Comparison of ENCODE assay signal across 1 cellular context in the genomic region with DNA sequence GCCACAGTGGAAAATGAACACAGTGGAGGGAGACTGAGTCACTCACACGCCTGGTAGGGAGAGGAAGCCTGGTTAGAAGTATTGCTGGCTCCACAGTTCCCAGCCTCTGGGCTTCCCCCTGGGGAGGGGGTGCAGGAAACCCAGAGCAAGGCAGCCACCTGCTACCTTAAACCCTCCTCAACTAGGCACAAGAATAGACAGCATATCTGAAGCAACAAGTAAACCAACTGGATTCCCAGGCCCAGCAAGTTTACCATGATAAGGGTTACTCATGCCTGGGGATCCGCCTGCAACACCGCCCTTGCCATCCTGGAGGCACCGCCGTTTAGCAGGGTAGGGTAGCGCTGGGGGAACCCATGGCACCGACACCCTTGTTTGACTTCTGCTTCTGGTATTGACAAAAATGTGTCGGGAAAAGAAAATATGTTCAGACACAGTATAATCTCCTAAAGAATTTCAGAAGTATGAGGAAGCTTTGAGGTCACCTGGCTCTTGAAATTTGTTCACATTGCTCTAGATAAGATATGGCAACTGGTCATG.
TF ChIP-seq lines count a peak whose summit lies in the region.

No MANE protein-coding gene starts in this region.

TF ChIP-seq in K562, 482 proteins besides CTCF, POLR2A, EP300 and RAD21 (continued from another document):
- TF ChIP-seq, protein P1, sequence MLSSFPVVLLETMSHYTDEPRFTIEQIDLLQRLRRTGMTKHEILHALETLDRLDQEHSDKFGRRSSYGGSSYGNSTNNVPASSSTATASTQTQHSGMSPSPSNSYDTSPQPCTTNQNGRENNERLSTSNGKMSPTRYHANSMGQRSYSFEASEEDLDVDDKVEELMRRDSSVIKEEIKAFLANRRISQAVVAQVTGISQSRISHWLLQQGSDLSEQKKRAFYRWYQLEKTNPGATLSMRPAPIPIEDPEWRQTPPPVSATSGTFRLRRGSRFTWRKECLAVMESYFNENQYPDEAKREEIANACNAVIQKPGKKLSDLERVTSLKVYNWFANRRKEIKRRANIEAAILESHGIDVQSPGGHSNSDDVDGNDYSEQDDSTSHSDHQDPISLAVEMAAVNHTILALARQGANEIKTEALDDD (IDR thresholded peaks at IDR 0.05): peak; percentile 89
- TF ChIP-seq, protein P2, sequence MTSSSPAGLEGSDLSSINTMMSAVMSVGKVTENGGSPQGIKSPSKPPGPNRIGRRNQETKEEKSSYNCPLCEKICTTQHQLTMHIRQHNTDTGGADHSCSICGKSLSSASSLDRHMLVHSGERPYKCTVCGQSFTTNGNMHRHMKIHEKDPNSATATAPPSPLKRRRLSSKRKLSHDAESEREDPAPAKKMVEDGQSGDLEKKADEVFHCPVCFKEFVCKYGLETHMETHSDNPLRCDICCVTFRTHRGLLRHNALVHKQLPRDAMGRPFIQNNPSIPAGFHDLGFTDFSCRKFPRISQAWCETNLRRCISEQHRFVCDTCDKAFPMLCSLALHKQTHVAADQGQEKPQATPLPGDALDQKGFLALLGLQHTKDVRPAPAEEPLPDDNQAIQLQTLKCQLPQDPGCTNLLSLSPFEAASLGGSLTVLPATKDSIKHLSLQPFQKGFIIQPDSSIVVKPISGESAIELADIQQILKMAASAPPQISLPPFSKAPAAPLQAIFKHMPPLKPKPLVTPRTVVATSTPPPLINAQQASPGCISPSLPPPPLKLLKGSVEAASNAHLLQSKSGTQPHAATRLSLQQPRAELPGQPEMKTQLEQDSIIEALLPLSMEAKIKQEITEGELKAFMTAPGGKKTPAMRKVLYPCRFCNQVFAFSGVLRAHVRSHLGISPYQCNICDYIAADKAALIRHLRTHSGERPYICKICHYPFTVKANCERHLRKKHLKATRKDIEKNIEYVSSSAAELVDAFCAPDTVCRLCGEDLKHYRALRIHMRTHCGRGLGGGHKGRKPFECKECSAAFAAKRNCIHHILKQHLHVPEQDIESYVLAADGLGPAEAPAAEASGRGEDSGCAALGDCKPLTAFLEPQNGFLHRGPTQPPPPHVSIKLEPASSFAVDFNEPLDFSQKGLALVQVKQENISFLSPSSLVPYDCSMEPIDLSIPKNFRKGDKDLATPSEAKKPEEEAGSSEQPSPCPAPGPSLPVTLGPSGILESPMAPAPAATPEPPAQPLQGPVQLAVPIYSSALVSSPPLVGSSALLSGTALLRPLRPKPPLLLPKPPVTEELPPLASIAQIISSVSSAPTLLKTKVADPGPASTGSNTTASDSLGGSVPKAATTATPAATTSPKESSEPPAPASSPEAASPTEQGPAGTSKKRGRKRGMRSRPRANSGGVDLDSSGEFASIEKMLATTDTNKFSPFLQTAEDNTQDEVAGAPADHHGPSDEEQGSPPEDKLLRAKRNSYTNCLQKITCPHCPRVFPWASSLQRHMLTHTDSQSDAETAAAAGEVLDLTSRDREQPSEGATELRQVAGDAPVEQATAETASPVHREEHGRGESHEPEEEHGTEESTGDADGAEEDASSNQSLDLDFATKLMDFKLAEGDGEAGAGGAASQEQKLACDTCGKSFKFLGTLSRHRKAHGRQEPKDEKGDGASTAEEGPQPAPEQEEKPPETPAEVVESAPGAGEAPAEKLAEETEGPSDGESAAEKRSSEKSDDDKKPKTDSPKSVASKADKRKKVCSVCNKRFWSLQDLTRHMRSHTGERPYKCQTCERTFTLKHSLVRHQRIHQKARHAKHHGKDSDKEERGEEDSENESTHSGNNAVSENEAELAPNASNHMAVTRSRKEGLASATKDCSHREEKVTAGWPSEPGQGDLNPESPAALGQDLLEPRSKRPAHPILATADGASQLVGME (CRISPR knock-in tag; IDR thresholded peaks at IDR 0.05): 0 out of 2 replicates have a peak, but pooled peaks have one; percentile 35
- 0 out of 2 replicates have a peak, but pooled peaks have one; percentile 13 for TF ChIP-seq CXXC5 (CRISPR knock-in tag; IDR thresholded peaks at IDR 0.05)
- TF ChIP-seq TAL1 (IDR thresholded peaks at IDR 0.05): peak; percentile 19; the same call in 1 of the 2 replicates
